In the genomic region with DNA sequence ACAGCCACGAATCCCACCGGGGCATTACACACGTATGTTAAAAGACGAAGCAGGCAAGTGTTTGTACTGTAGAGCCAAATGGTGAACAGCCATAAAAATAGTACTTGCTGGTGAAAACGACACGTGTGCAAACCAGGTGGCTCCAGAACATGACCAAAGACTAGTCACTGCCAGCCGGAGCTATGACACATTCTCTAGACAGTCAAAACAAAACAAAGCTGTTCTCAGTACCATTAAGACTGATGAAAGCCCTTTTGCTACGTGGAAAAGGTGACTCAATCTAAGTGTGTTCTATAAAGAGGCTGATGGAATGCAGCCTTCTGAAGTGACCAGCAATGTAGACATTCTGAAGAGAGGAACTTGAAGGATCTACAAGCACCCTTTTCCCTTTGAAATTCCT, we compare ENCODE assay signal across 9 cellular contexts.
DNase-seq lines count a peak whose midpoint lies in the region; ATAC-seq and TF ChIP-seq lines count a peak whose summit lies in the region.
"Had no signal": no experiment of that assay in that cellular context is flagged by ENCODE, and none has a peak within 500 bp of the region (broad histone marks: within the 10 kb centered on the region; RNA-seq: fewer than 3 reads in every experiment).

No MANE protein-coding gene starts in this region.

- no peak for TF ChIP-seq POLR2A in sigmoid colon (IDR thresholded peaks at IDR 0.05)

- TF ChIP-seq CTCF in SU-DHL-6 (IDR thresholded peaks at IDR 0.05; ENCODE audit: insufficient read depth, low read length, poor library complexity, severe bottlenecking) (no peak), sigmoid colon (IDR thresholded peaks at IDR 0.05) (no peak)

- peak; percentile 68 to 82 for DNase-seq in trophoblast cell
- no peak for DNase-seq in sigmoid colon
- DNase-seq in COLO668 (lab: John Stamatoyannopoulos, UW; ENCODE audit: unreplicated experiment) = no peak
- DNase-seq in NCI-H526 (lab: John Stamatoyannopoulos, UW) = no peak
- DNase-seq: activated CD8-positive, alpha-beta memory T cell treated with anti-CD3 and anti-CD28 coated beads for 24 hours had no signal

- no peak overlapping the region for H3K4ac ChIP-seq in trophoblast cell (ENCODE audit: low read depth, low read length)

- peak overlapping the region; percentile 38 for H4K8ac ChIP-seq in trophoblast cell (ENCODE audit: low read depth, low read length)

- no peaks in the 10 kb centered on the region for H4K20me1 ChIP-seq in SU-DHL-6 (ENCODE audit: low read depth, low read length)

- H2AK5ac ChIP-seq in trophoblast cell (ENCODE audit: low read length) = no peak overlapping the region

- peak overlapping the region; percentile 66 for H3K14ac ChIP-seq in trophoblast cell (ENCODE audit: low read length)

- WGBS in trophoblast cell (ENCODE audit: extremely low coverage, insufficient coverage, insufficient read length) = no CpG with 5 or more reads among the region's 8 CpGs
- 75 to 79% methylated on average over 8 of the region's 8 CpGs for WGBS in sigmoid colon, 2 donors

- H3K9me3 ChIP-seq in SU-DHL-6 (ENCODE audit: insufficient read depth, low read length) (no peaks in the 10 kb centered on the region), trophoblast cell (ENCODE audit: insufficient read depth, low read depth, low read length) (no peaks in the 10 kb centered on the region), sigmoid colon (no peaks in the 10 kb centered on the region)

- H3K36me3 ChIP-seq in SU-DHL-6 (ENCODE audit: low read length) = no peaks in the 10 kb centered on the region
- no peaks in the 10 kb centered on the region for H3K36me3 ChIP-seq in trophoblast cell (ENCODE audit: control insufficient read depth in 1 of 2, insufficient read depth in 2 of 2, low read length in 2 of 2)
- no peaks in the 10 kb centered on the region for H3K36me3 ChIP-seq in sigmoid colon

- H3K4me2 ChIP-seq in SU-DHL-6 (ENCODE audit: low read depth, low read length, poor library complexity, severe bottlenecking) = peak overlapping the region; percentile 3
- no peak overlapping the region for H3K4me2 ChIP-seq in trophoblast cell (ENCODE audit: low read length)

- H2BK12ac ChIP-seq in trophoblast cell (ENCODE audit: low read length) = peak overlapping the region; percentile 89

- peak overlapping the region; percentile 62 for H4K91ac ChIP-seq in trophoblast cell (ENCODE audit: low read depth, low read length)

- H2BK5ac ChIP-seq in trophoblast cell (ENCODE audit: low read depth, low read length, poor library complexity) = peak overlapping the region; percentile 92

- H3K4me1 ChIP-seq in trophoblast cell (ENCODE audit: control insufficient read depth in 1 of 2, insufficient read depth in 2 of 2, low read length in 2 of 2) (peaks cover 3 to 5% of the 10 kb centered on the region in 2 experiments), sigmoid colon (no peaks in the 10 kb centered on the region)

- no peak overlapping the region for H3K27ac ChIP-seq in SU-DHL-6 (ENCODE audit: low read depth, low read length)
- H3K27ac ChIP-seq in trophoblast cell (ENCODE audit: low read depth, low read length) = peak overlapping the region; percentile 90
- no peak overlapping the region for H3K27ac ChIP-seq in sigmoid colon

- peak; percentile 99 for ATAC-seq in GM18873 (IDR thresholded peaks at IDR 0.05; ENCODE audit: low FRiP score, unreplicated experiment)
- peak; percentile 86 for ATAC-seq in HG02852 (IDR thresholded peaks at IDR 0.05; ENCODE audit: unreplicated experiment)
- no peak for ATAC-seq in SK-N-SH treated with all-trans-retinoic acid at 6 μM for 48 hours

- H2AFZ ChIP-seq in SU-DHL-6 (ENCODE audit: low read depth, low read length, severe bottlenecking) = no peak overlapping the region
- H2AFZ ChIP-seq in trophoblast cell (ENCODE audit: insufficient read depth, low read length, poor library complexity) = no peak overlapping the region

- H3F3A ChIP-seq in SU-DHL-6 (ENCODE audit: insufficient read depth) = no peaks in the 10 kb centered on the region

- no peak for TF ChIP-seq EP300 in sigmoid colon (IDR thresholded peaks at IDR 0.05)

- intact Hi-C loops in sigmoid colon (cut with DNase I) = no loop called here

- no peak overlapping the region for H4K12ac ChIP-seq in trophoblast cell (ENCODE audit: low read depth, low read length)

- H3K9me2 ChIP-seq in SU-DHL-6 (replicated peaks; ENCODE audit: insufficient read depth, low read length) = no peaks in the 10 kb centered on the region

- H2BK120ac ChIP-seq in trophoblast cell (ENCODE audit: insufficient read depth, low read length, poor library complexity) = peak overlapping the region; percentile 43

- peaks cover 3% of the 10 kb centered on the region for H3K79me1 ChIP-seq in trophoblast cell (ENCODE audit: low read length)

- H3K27me3 ChIP-seq in SU-DHL-6 (ENCODE audit: low read length) (no peaks in the 10 kb centered on the region), trophoblast cell (ENCODE audit: insufficient read depth, low read length) (no peaks in the 10 kb centered on the region), sigmoid colon (no peaks in the 10 kb centered on the region)

- H3K9ac ChIP-seq in SU-DHL-6 (ENCODE audit: low read length) (no peak overlapping the region), trophoblast cell (ENCODE audit: low read length) (no peak overlapping the region)

- H3K79me2 ChIP-seq in SU-DHL-6 (ENCODE audit: insufficient read depth, low read length) = no peaks in the 10 kb centered on the region
- no peaks in the 10 kb centered on the region for H3K79me2 ChIP-seq in trophoblast cell (ENCODE audit: control insufficient read depth, insufficient read depth, low read length, poor library complexity)

- no peak overlapping the region for H3K18ac ChIP-seq in trophoblast cell (ENCODE audit: low read length)

- no peak overlapping the region for H3K23ac ChIP-seq in trophoblast cell (ENCODE audit: low read length)

- H3K4me3 ChIP-seq in SU-DHL-6 (ENCODE audit: insufficient read depth, low read length, poor library complexity, severe bottlenecking) (no peak overlapping the region), trophoblast cell (ENCODE audit: low read depth, low read length) (no peak overlapping the region), sigmoid colon (no peak overlapping the region)

TF ChIP-seq in SK-N-SH treated with all-trans-retinoic acid at 6 μM for 48 hours, 23 proteins besides CTCF, POLR2A, EP300 and RAD21:
- TF ChIP-seq ESRRG (CRISPR knock-in tag; IDR thresholded peaks at IDR 0.05) (no peak), OSR1 (CRISPR knock-in tag; IDR thresholded peaks at IDR 0.05) (no peak)

Comparison
In these comparisons a context has a peak if more than half of its experiments do, and no peak if none do; other contexts are left out.
1. DNase-seq: peak in trophoblast cell (2 of 2); none in sigmoid colon (single experiment), COLO668 (single experiment) and NCI-H526 (0 of 2).